Comparison of ENCODE assay signal across 1 cellular context in genomic region chr3:9978664-9979349, GRCh38.
TF ChIP-seq lines count a peak whose summit lies in the region.

No MANE protein-coding gene starts in this region.

TF ChIP-seq in K562, 482 proteins besides CTCF, POLR2A, EP300 and RAD21 (continued from another document):
- TF ChIP-seq ZNF280B (CRISPR knock-in tag; IDR thresholded peaks at IDR 0.05) = no peak
- TF ChIP-seq SMAD1 (IDR thresholded peaks at IDR 0.05; ENCODE audit: low read depth, low read length, partially characterized antibody) = no peak
